Comparison of ENCODE assay signal across 29 cellular contexts in genomic region chr12:5806376-5807089, GRCh38.
A peak's percentile ranks its signal among the peaks of the same experiment; 100 is the strongest.
DNase-seq lines count a peak whose midpoint lies in the region; ATAC-seq, FAIRE-seq and TF ChIP-seq lines count a peak whose summit lies in the region.
"Had no signal": no experiment of that assay in that cellular context is flagged by ENCODE, and none has a peak within 500 bp of the region (broad histone marks: within the 10 kb centered on the region; RNA-seq: fewer than 3 reads in every experiment).

No MANE protein-coding gene starts in this region.

- H3K27me3 Mint-ChIP-seq in HFFc6 (ENCODE audit: insufficient read depth), result peaks cover 26% of the 10 kb centered on the region

- POLR2A ChIA-PET in SK-N-SH (lab: Yijun Ruan, JAX), result no interaction called here

- no peak overlapping the region for H3K27ac Mint-ChIP-seq in HFFc6
- H3K27ac Mint-ChIP-seq: activated B cell treated with CpG ODN at 0.5 μM for 24 hours; effector memory CD8-positive, alpha-beta T cell; memory B cell; naive thymus-derived CD4-positive, alpha-beta T cell had no signal

- H3K9me3 Mint-ChIP-seq in HFFc6, result no peaks in the 10 kb centered on the region
- H3K9me3 Mint-ChIP-seq: activated B cell treated with CpG ODN at 0.5 μM for 24 hours; effector memory CD8-positive, alpha-beta T cell; memory B cell had no signal

- H3K9ac ChIP-seq in SK-N-SH, result no peak overlapping the region

- no peak overlapping the region for H3K27ac ChIP-seq in lower lobe of right lung
- H3K27ac ChIP-seq in SK-N-SH (ENCODE audit: low read depth in 2 of 2, low read length in 1 of 2), result no peak overlapping the region
- H3K27ac ChIP-seq: breast epithelium, C4-2B, colonic mucosa, esophagus squamous epithelium, gastroesophageal sphincter, ovary, right lobe of liver, SK-N-MC, upper lobe of left lung had no signal

- peaks cover 3% of the 10 kb centered on the region for H3K36me3 ChIP-seq in lower lobe of right lung
- no peaks in the 10 kb centered on the region for H3K36me3 ChIP-seq in SK-N-SH (replicated peaks in 1 of 2; ENCODE audit: control insufficient read depth in 1 of 2, insufficient read depth in 2 of 2, low read length in 1 of 2)
- H3K36me3 ChIP-seq: breast epithelium, colonic mucosa, esophagus squamous epithelium, gastroesophageal sphincter, ovary, right lobe of liver had no signal

- no peak overlapping the region for H3K4me3 Mint-ChIP-seq in HFFc6
- H3K4me3 Mint-ChIP-seq: activated B cell treated with CpG ODN at 0.5 μM for 24 hours; effector memory CD8-positive, alpha-beta T cell; memory B cell; naive thymus-derived CD4-positive, alpha-beta T cell had no signal

- H2AFZ ChIP-seq in SK-N-SH (ENCODE audit: low read depth), result no peak overlapping the region

- in situ Hi-C loops in ACHN (cut with HindIII; ENCODE audit: low pct_ligation_motif_present, low pct_unique_long_range_greater_than_20kb, low sequenced_read_pairs), result no loop called here

- H4K20me1 ChIP-seq in SK-N-SH (ENCODE audit: insufficient read depth), result no peaks in the 10 kb centered on the region

- H3K27me3 ChIP-seq in lower lobe of right lung (ENCODE audit: low read depth) (no peaks in the 10 kb centered on the region), SK-N-SH (ENCODE audit: insufficient read depth) (peaks cover 42% of the 10 kb centered on the region)
- H3K27me3 ChIP-seq: colonic mucosa, ovary, right lobe of liver, upper lobe of left lung had no signal

- H3K9me3 ChIP-seq in lower lobe of right lung (no peaks in the 10 kb centered on the region), SK-N-SH (no peaks in the 10 kb centered on the region)
- H3K9me3 ChIP-seq: breast epithelium, colonic mucosa, esophagus squamous epithelium, gastroesophageal sphincter, ovary, right lobe of liver, upper lobe of left lung had no signal

- 6% methylated on average over 10 of the region's 10 CpGs for WGBS in SK-N-SH (ENCODE audit: low lambda C conversion rate)

- FAIRE-seq in RCC 7860 (lab: Jason Lieb, UNC), result no peak
- FAIRE-seq: A204.1, D721Med had no signal

- no peak overlapping the region for H3K4me2 ChIP-seq in SK-N-SH

- ATAC-seq in lower lobe of right lung (peak; percentile 40 to 48), esophagus mucosa (no peak)
- ATAC-seq: effector memory CD8-positive, alpha-beta T cell; gastroesophageal sphincter; naive thymus-derived CD4-positive, alpha-beta T cell; right lobe of liver had no signal

- CTCF ChIA-PET in SK-N-SH (lab: Yijun Ruan, JAX), result no interaction called here

- no peak for TF ChIP-seq CTCF in HFFc6 (IDR thresholded peaks at IDR 0.05)
- TF ChIP-seq CTCF in lower lobe of right lung (IDR thresholded peaks at IDR 0.05), result no peak
- no peak for TF ChIP-seq CTCF in SK-N-SH (IDR thresholded peaks at IDR 0.05)

- DNase-seq in ACHN, result peak; percentile 99
- peak; percentile 3 for DNase-seq in HFFc6
- peak; percentile 84 for DNase-seq in RCC 7860 (ENCODE audit: low spot score)
- peak; percentile 52 for DNase-seq in lower lobe of right lung
- no peak for DNase-seq in putamen (ENCODE audit: low spot score)
- no peak for DNase-seq in NCI-H1092 treated with DMSO at 0.1 percent for 48 hours (lab: John Stamatoyannopoulos, UW)
- no peak for DNase-seq in SK-N-SH
- DNase-seq: activated B cell treated with CpG ODN at 0.5 μM for 24 hours; activated CD4-positive, alpha-beta T cell treated with anti-CD3 and anti-CD28 coated beads, Interleukin-2, amount 50 U/mL, for 48 hours; colonic mucosa; effector memory CD8-positive, alpha-beta T cell; esophagus squamous epithelium; GOT3; kidney glomerular epithelial cell; naive thymus-derived CD4-positive, alpha-beta T cell; NCI-H510A treated with DMSO at 0.1 percent for 48 hours; ovary; right lobe of liver; RPMI8226; stimulated activated CD8-positive, alpha-beta memory T cell treated with anti-CD3 and anti-CD28 coated beads, Interleukin-4, amount 100 ng/mL, for 48 hours; upper lobe of left lung had no signal

- H3K4me3 ChIP-seq in lower lobe of right lung (no peak overlapping the region), SK-N-SH (ENCODE audit: low read depth in 2 of 2, low read length in 1 of 2) (no peak overlapping the region)
- H3K4me3 ChIP-seq: breast epithelium, colonic mucosa, esophagus squamous epithelium, gastroesophageal sphincter, ovary, right lobe of liver, SK-N-MC, upper lobe of left lung had no signal

- intact Hi-C loops in lower lobe of right lung (cut with DNase I), result no loop called here

- no peak for TF ChIP-seq EP300 in SK-N-SH (IDR thresholded peaks at IDR 0.05; ENCODE audit: borderline replicate concordance in 1 of 2, low read depth in 1 of 2, low read length in 1 of 2)

- H3K4me1 ChIP-seq in lower lobe of right lung (no peaks in the 10 kb centered on the region), SK-N-SH (ENCODE audit: control insufficient read depth in 1 of 2, insufficient read depth in 2 of 2, low read depth in 1 of 2, low read length in 1 of 2) (no peaks in the 10 kb centered on the region)
- H3K4me1 ChIP-seq: breast epithelium, colonic mucosa, esophagus squamous epithelium, gastroesophageal sphincter, right lobe of liver, upper lobe of left lung had no signal

- no peaks in the 10 kb centered on the region for H3K9me2 ChIP-seq in SK-N-SH

- no peaks in the 10 kb centered on the region for H3K36me3 Mint-ChIP-seq in HFFc6 (ENCODE audit: low read depth)
- H3K36me3 Mint-ChIP-seq: memory B cell; naive thymus-derived CD4-positive, alpha-beta T cell had no signal

- peaks cover 41% of the 10 kb centered on the region for H3K4me1 Mint-ChIP-seq in HFFc6 (ENCODE audit: low read depth)
- H3K4me1 Mint-ChIP-seq: activated B cell treated with CpG ODN at 0.5 μM for 24 hours; memory B cell; naive thymus-derived CD4-positive, alpha-beta T cell had no signal

- H3F3A ChIP-seq in SK-N-SH (replicated peaks; ENCODE audit: insufficient read depth), result no peaks in the 10 kb centered on the region

- no peaks in the 10 kb centered on the region for H3K79me2 ChIP-seq in SK-N-SH (ENCODE audit: insufficient read depth)

- no peak for TF ChIP-seq RAD21 in SK-N-SH (IDR thresholded peaks at IDR 0.05; ENCODE audit: low read length)

TF ChIP-seq in SK-N-SH, 30 proteins besides CTCF, POLR2A, EP300 and RAD21:
- TF ChIP-seq EZH2phosphoT487 (IDR thresholded peaks at IDR 0.05; ENCODE audit: borderline replicate concordance, low read depth), result no peak

Comparison
In these comparisons a context has a peak if more than half of its experiments do, and no peak if none do; other contexts are left out.
1. DNase-seq: peak in ACHN (single experiment), HFFc6 (single experiment), RCC 7860 (single experiment) and lower lobe of right lung (single experiment); none in putamen (single experiment), NCI-H1092 treated with DMSO at 0.1 percent for 48 hours (single experiment) and SK-N-SH (single experiment).